Comparison of ENCODE assay signal across 8 cellular contexts in genomic region chr20:35994994-35995453, GRCh38. TPM values are rescaled to one million over a fixed set of nuclear protein-coding genes. Genes with fewer than 3 reads are reported as not detected.
DNase-seq lines count a peak whose midpoint lies in the region; ATAC-seq, FAIRE-seq and TF ChIP-seq lines count a peak whose summit lies in the region.

No MANE protein-coding gene starts in this region.

- H3K9me3 ChIP-seq in mammary epithelial cell (replicated peaks; ENCODE audit: insufficient read depth, low read length) = no peaks in the 10 kb centered on the region

- no peaks in the 10 kb centered on the region for H3K4me1 ChIP-seq in mammary epithelial cell (ENCODE audit: insufficient read depth, low read length)

- BruUV-seq in mammary epithelial cell (replicated peaks; lab: Mats Ljungman, UMichigan) = no TSS peak

- no peaks in the 10 kb centered on the region for H3K36me3 ChIP-seq in H7 (replicated peaks; ENCODE audit: control insufficient read depth, insufficient read depth, low read length)
- no peaks in the 10 kb centered on the region for H3K36me3 ChIP-seq in mammary epithelial cell (ENCODE audit: insufficient read depth, low read length)

- H3K4me2 ChIP-seq in mammary epithelial cell (ENCODE audit: insufficient read depth, low read depth, low read length) = no peak overlapping the region

- peak; percentile 51 for FAIRE-seq in islet of Langerhans (lab: Jason Lieb, UNC)

- no peak for DNase-seq in AG04449 (ENCODE audit: low read depth, low spot score)
- peak; percentile 80 for DNase-seq in H7
- peak; percentile 57 to 83 for DNase-seq in NCI-H446 (lab: John Stamatoyannopoulos, UW)
- DNase-seq in activated CD4-positive, CD25-positive, alpha-beta regulatory T cell (lab: John Stamatoyannopoulos, UW) = peak; percentile 54 to 77 (median 66)
- DNase-seq in mammary epithelial cell = peak; percentile 66
- peak; percentile 87 for DNase-seq in stimulated activated CD4-positive, alpha-beta T cell treated with anti-CD3 and anti-CD28 coated beads, Interleukin-15, amount 100 ng/mL, for 24 hours

- intact Hi-C loops in mammary epithelial cell (cut with micrococcal nuclease) = loop anchor here (1.0 to 5.0 kb wide), 3 partner anchors 40 to 442 kb away; no protein-coding TSS in a partner anchor

- no peak overlapping the region for H3K9ac ChIP-seq in mammary epithelial cell (ENCODE audit: insufficient read depth, low read length)

- H3K79me2 ChIP-seq in mammary epithelial cell (ENCODE audit: insufficient read depth, low read length) = no peaks in the 10 kb centered on the region

- H3K27me3 ChIP-seq in H7 (ENCODE audit: control insufficient read depth, insufficient read depth, low read length) = no peaks in the 10 kb centered on the region
- no peaks in the 10 kb centered on the region for H3K27me3 ChIP-seq in mammary epithelial cell (ENCODE audit: insufficient read depth, low read length)

- POLR2A ChIA-PET in AG04449 (lab: Yijun Ruan, JAX) = interaction anchor here (0.7 kb wide), 1 partner anchor 253 kb away, joined by 4 read pairs; no protein-coding TSS in a partner anchor

- H3K4me3 ChIP-seq in AG04449 (ENCODE audit: low read depth, low read length) (no peak overlapping the region), H7 (ENCODE audit: insufficient read depth, low read depth, low read length) (no peak overlapping the region), mammary epithelial cell (replicated peaks in 1 of 3; ENCODE audit: insufficient read depth in 1 of 3, low read depth in 2 of 3, low read length in 3 of 3) (no peak overlapping the region)

- CTCF ChIA-PET in AG04449 (lab: Yijun Ruan, JAX) = interaction anchor here (0.6 to 11.8 kb wide), 26 partner anchors 9 to 204 kb away, joined by 3 to 971 read pairs (median 4); partner anchors contain the start of genes CNBD2, EPB41L1 and SCAND1
- CTCF ChIA-PET in mammary epithelial cell (lab: Charles Lee; ENCODE audit: low non-redundant PET) = interaction anchor here (0.6 to 3.5 kb wide), 3 partner anchors 102 to 155 kb away, joined by 4 to 86 read pairs (median 4); no protein-coding TSS in a partner anchor

- dilution Hi-C loops in mammary epithelial cell (cut with HindIII; ENCODE audit: low sequenced_read_pairs) = no loop called here

- ATAC-seq in GM18511 (IDR thresholded peaks at IDR 0.05; ENCODE audit: unreplicated experiment) = no peak

- H2AFZ ChIP-seq in mammary epithelial cell (ENCODE audit: low read depth, low read length) = peak overlapping the region; percentile 30

- in situ Hi-C loops in mammary epithelial cell (cut with MboI; ENCODE audit: low sequenced_read_pairs in 2 of 2) = loop anchor here (5.0 to 25.0 kb wide), 3 partner anchors 137 to 442 kb away; no protein-coding TSS in a partner anchor

- 14% methylated on average over 5 of the region's 6 CpGs for WGBS in mammary epithelial cell (ENCODE audit: low coverage, missing lambda C conversion rate)

- no peak overlapping the region for H3K27ac ChIP-seq in mammary epithelial cell (ENCODE audit: insufficient read depth, low read depth, low read length)

- H4K20me1 ChIP-seq in mammary epithelial cell (ENCODE audit: insufficient read depth, low read length) = no peaks in the 10 kb centered on the region

- TF ChIP-seq CTCF in AG04449 (IDR thresholded peaks at IDR 0.05; ENCODE audit: insufficient read depth, low read length, missing control alignments) = peak; percentile 96
- peak; percentile 90 to 99 for TF ChIP-seq CTCF in mammary epithelial cell (conservative IDR thresholded peaks at IDR 0.05 in 1 of 2, IDR thresholded peaks at IDR 0.05 in 1 of 2; ENCODE audit: extremely low read depth in 1 of 2, insufficient read depth in 1 of 2, low read depth in 1 of 2, low read length in 2 of 2)

RNA-seq across cellular contexts. Expression of gene CNBD2, which starts 26.6 kb away (rescaled TPM):
- 4.8 and 6.0 TPM in 2 replicates for total RNA-seq in H7 (2014; rRNA removed; shearing (Covaris generic))
- total RNA-seq in mammary epithelial cell = 1 to 10 TPM; 1.2 to 2.9 TPM
- 2.4 TPM for polyA plus RNA-seq in mammary epithelial cell
- polyA minus RNA-seq in mammary epithelial cell = 0.83 TPM

RNA-seq across cellular contexts. Expression of gene SCAND1, which starts 40.7 kb away (rescaled TPM):
- 93.8 and 96.4 TPM in 2 replicates for total RNA-seq in H7 (2014; rRNA removed; shearing (Covaris generic))
- total RNA-seq in mammary epithelial cell = 10 to 100 TPM; 41.5 to 46.3 TPM
- polyA plus RNA-seq in mammary epithelial cell = 17.4 TPM
- 2.1 TPM for polyA minus RNA-seq in mammary epithelial cell
